Comparison of ENCODE assay signal across 8 cellular contexts in genomic region chr16:370980-371728, GRCh38. TPM values are rescaled to one million over a fixed set of nuclear protein-coding genes. Genes with fewer than 3 reads are reported as not detected.
A peak's percentile ranks its signal among the peaks of the same experiment; 100 is the strongest.
DNase-seq lines count a peak whose midpoint lies in the region; ATAC-seq and TF ChIP-seq lines count a peak whose summit lies in the region.

No MANE protein-coding gene starts in this region.

- H3K36me3 ChIP-seq in upper lobe of right lung, result peaks cover 63% of the 10 kb centered on the region

- intact Hi-C loops in upper lobe of right lung (cut with DNase I), result no loop called here
- intact Hi-C loops in lower leg skin (cut with DNase I; ENCODE audit: low total_unique reads), result no loop called here

- H3K9me3 Mint-ChIP-seq in activated T-cell treated with anti-CD3 and anti-CD28 coated beads, Interleukin-2, amount 50 U/mL, for 4 hours, result no peaks in the 10 kb centered on the region
- H3K9me3 Mint-ChIP-seq in memory B cell, result no peaks in the 10 kb centered on the region

- peak overlapping the region; percentile 82 for H3K4me3 Mint-ChIP-seq in activated T-cell treated with anti-CD3 and anti-CD28 coated beads, Interleukin-2, amount 50 U/mL, for 4 hours
- H3K4me3 Mint-ChIP-seq in memory B cell, result peak overlapping the region; percentile 95

- H3K27ac ChIP-seq in angular gyrus (ENCODE audit: low read depth, low read length) (peak overlapping the region; percentile 55), upper lobe of right lung (peak overlapping the region; percentile 53), caudate nucleus (ENCODE audit: low read depth, low read length) (no peak overlapping the region)

- no peaks in the 10 kb centered on the region for H3K27me3 Mint-ChIP-seq in activated T-cell treated with anti-CD3 and anti-CD28 coated beads, Interleukin-2, amount 50 U/mL, for 4 hours (ENCODE audit: low read depth)
- no peaks in the 10 kb centered on the region for H3K27me3 Mint-ChIP-seq in memory B cell

- peaks cover 16% of the 10 kb centered on the region for H3K4me1 ChIP-seq in upper lobe of right lung

- DNase-seq in activated T-cell treated with anti-CD3 and anti-CD28 coated beads, Interleukin-2, amount 50 U/mL, for 4 hours, result no peak
- no peak for DNase-seq in activated T-cell treated with anti-CD3 and anti-CD28 coated beads, Interleukin-2, amount 50 U/mL, for 48 hours
- DNase-seq in memory B cell (ENCODE audit: low spot score in 2 of 2) (no peak), upper lobe of right lung (peak; percentile 64), caudate nucleus (lab: John Stamatoyannopoulos, UW) (no peak), lower leg skin (ENCODE audit: low spot score in 2 of 2) (no peak), RKO (ENCODE audit: low spot score) (no peak)

- WGBS in lower leg skin, 2 donors, result 49 to 65% methylated on average over 11 to 13 of the region's 15 CpGs

- H3K36me3 Mint-ChIP-seq in activated T-cell treated with anti-CD3 and anti-CD28 coated beads, Interleukin-2, amount 50 U/mL, for 4 hours (ENCODE audit: insufficient read depth), result peaks cover 6% of the 10 kb centered on the region
- H3K36me3 Mint-ChIP-seq in memory B cell, result peaks cover 20% of the 10 kb centered on the region

- ATAC-seq in activated T-cell treated with anti-CD3 and anti-CD28 coated beads, Interleukin-2, amount 50 U/mL, for 4 hours, result no peak
- ATAC-seq in memory B cell (ENCODE audit: low read depth), result no peak
- no peak for ATAC-seq in upper lobe of right lung

- no peaks in the 10 kb centered on the region for H3K9me3 ChIP-seq in upper lobe of right lung

- H3K27me3 ChIP-seq in upper lobe of right lung, result no peaks in the 10 kb centered on the region

- H3K4me3 ChIP-seq in upper lobe of right lung, result peak overlapping the region; percentile 35
- H3K4me3 ChIP-seq in lower leg skin (ENCODE audit: low read depth, poor library complexity, severe bottlenecking), result no peak overlapping the region

- peaks cover 14% of the 10 kb centered on the region for H3K4me1 Mint-ChIP-seq in activated T-cell treated with anti-CD3 and anti-CD28 coated beads, Interleukin-2, amount 50 U/mL, for 4 hours (ENCODE audit: low read depth)
- peaks cover 6% of the 10 kb centered on the region for H3K4me1 Mint-ChIP-seq in memory B cell

- TF ChIP-seq POLR2A in lower leg skin (IDR thresholded peaks at IDR 0.05), result no peak

- no peak for TF ChIP-seq CTCF in upper lobe of right lung (IDR thresholded peaks at IDR 0.05)
- no peak for TF ChIP-seq CTCF in lower leg skin (IDR thresholded peaks at IDR 0.05)

- H3K27ac Mint-ChIP-seq in memory B cell, result no peak overlapping the region

RNA-seq across cellular contexts. Expression of gene MRPL28, which starts 0.8 kb away (rescaled TPM):
- total RNA-seq in activated T-cell treated with anti-CD3 and anti-CD28 coated beads, Interleukin-2, amount 50 U/mL, for 4 hours, result 100 to 1,000 TPM; 124 to 136 (median 128) TPM
- total RNA-seq in upper lobe of right lung (39.0 TPM), lower leg skin (10 to 100 TPM; 55.1 to 70.8 (median 61.6) TPM)

RNA-seq across cellular contexts. Expression of gene PGAP6, which starts 10.6 kb away (rescaled TPM):
- 10 to 100 TPM; 33.4 to 39.1 (median 34.0) TPM for total RNA-seq in activated T-cell treated with anti-CD3 and anti-CD28 coated beads, Interleukin-2, amount 50 U/mL, for 4 hours
- 65.2 TPM for total RNA-seq in upper lobe of right lung
- total RNA-seq in lower leg skin, result 10 to 100 TPM; 13.8 to 30.0 (median 19.4) TPM

RNA-seq across cellular contexts. Expression of gene AXIN1, which starts 18.6 kb away (rescaled TPM):
- 10 to 100 TPM; 34.1 to 40.4 (median 35.4) TPM for total RNA-seq in activated T-cell treated with anti-CD3 and anti-CD28 coated beads, Interleukin-2, amount 50 U/mL, for 4 hours
- total RNA-seq in upper lobe of right lung (28.9 TPM), lower leg skin (10 to 100 TPM; 37.9 to 45.7 (median 40.6) TPM)

RNA-seq across cellular contexts. Expression of gene NME4, which starts 25.8 kb away (rescaled TPM):
- total RNA-seq in activated T-cell treated with anti-CD3 and anti-CD28 coated beads, Interleukin-2, amount 50 U/mL, for 4 hours, result 10 to 100 TPM; 46.1 to 78.9 (median 52.7) TPM
- 45.6 TPM for total RNA-seq in upper lobe of right lung
- 10 to 100 TPM; 15.4 to 29.8 (median 19.5) TPM for total RNA-seq in lower leg skin

RNA-seq across cellular contexts. Expression of gene DECR2, which starts 30.5 kb away (rescaled TPM):
- 10 to 100 TPM; 16.9 to 19.1 (median 17.8) TPM for total RNA-seq in activated T-cell treated with anti-CD3 and anti-CD28 coated beads, Interleukin-2, amount 50 U/mL, for 4 hours
- total RNA-seq in upper lobe of right lung (14.2 TPM), lower leg skin (10 to 100 TPM; 14.0 to 21.0 (median 18.8) TPM)
